ENCODE assay signal across 29 cellular contexts in genomic region chr2:52083214-52083613, GRCh38.
"Had no signal": no experiment of that assay in that cellular context is flagged by ENCODE, and none has a peak within 500 bp of the region (broad histone marks: within the 10 kb centered on the region; RNA-seq: fewer than 3 reads in every experiment).

No MANE protein-coding gene starts in this region.

- H2AFZ ChIP-seq: neural progenitor cell had no signal

- H3K27me3 ChIP-seq: gastrocnemius medialis, left lung, neural progenitor cell, right atrium auricular region, suprapubic skin, transverse colon, upper lobe of right lung, uterus had no signal

- H3K9ac ChIP-seq: neural progenitor cell had no signal

- H3K27ac ChIP-seq: epithelial cell of prostate, gastrocnemius medialis, left lung, neural progenitor cell, prostate gland, right atrium auricular region, suprapubic skin, transverse colon, upper lobe of right lung, uterus had no signal

- H3K9me3 ChIP-seq: gastrocnemius medialis, left lung, mucosa of descending colon, prostate gland, right atrium auricular region, suprapubic skin, transverse colon, upper lobe of right lung, uterus had no signal

- H3K4me3 ChIP-seq: gastrocnemius medialis, left lung, mucosa of descending colon, neural progenitor cell, prostate gland, right atrium auricular region, smooth muscle cell, suprapubic skin, transverse colon, upper lobe of right lung, uterus had no signal

- DNase-seq: effector CD8-positive, alpha-beta T cell; endodermal cell; foreskin fibroblast; gastrocnemius medialis; head of caudate nucleus; hippocampal formation; left cardiac atrium; left lung; mesenchymal stem cell; mucosa of descending colon; naive B cell; nucleus accumbens; stimulated activated CD4-positive, alpha-beta T cell treated with anti-CD3 and anti-CD28 coated beads, Interleukin-12 subunit alpha, Interleukin-12 subunit beta, amount 100 ng/mL, for 4 hours; stimulated activated CD4-positive, alpha-beta T cell treated with anti-CD3 and anti-CD28 coated beads, Interleukin-1b, Interleukin-23, amount 100 ng/mL, for 48 hours; stimulated activated CD4-positive, alpha-beta T cell treated with anti-CD3 and anti-CD28 coated beads, Interleukin-4, amount 100 ng/mL, for 1 hour; stimulated activated CD8-positive, alpha-beta memory T cell treated with anti-CD3 and anti-CD28 coated beads, Interleukin-4, amount 100 ng/mL, for 48 hours; stimulated activated naive CD4-positive, alpha-beta T cell; stimulated activated naive CD8-positive, alpha-beta T cell treated with anti-CD3 and anti-CD28 coated beads, Interleukin-15, amount 100 ng/mL, for 72 hours; transverse colon; upper lobe of right lung; uterus had no signal

- H3K36me3 ChIP-seq: gastrocnemius medialis, left lung, neural progenitor cell, prostate gland, right atrium auricular region, suprapubic skin, transverse colon, upper lobe of right lung, uterus had no signal

- H3K4me2 ChIP-seq: neural progenitor cell, smooth muscle cell had no signal

- H3K4me1 ChIP-seq: gastrocnemius medialis, left lung, neural progenitor cell, prostate gland, right atrium auricular region, suprapubic skin, transverse colon, upper lobe of right lung, uterus had no signal

- ATAC-seq: esophagus mucosa; gastrocnemius medialis; left cardiac atrium; left lung; mucosa of descending colon; sciatic nerve; stimulated activated naive CD8-positive, alpha-beta T cell treated with anti-CD3 and anti-CD28 coated beads, Interleukin-15, amount 100 ng/mL, for 72 hours; upper lobe of right lung had no signal
